Comparison of ENCODE assay signal across 17 cellular contexts in the genomic region with DNA sequence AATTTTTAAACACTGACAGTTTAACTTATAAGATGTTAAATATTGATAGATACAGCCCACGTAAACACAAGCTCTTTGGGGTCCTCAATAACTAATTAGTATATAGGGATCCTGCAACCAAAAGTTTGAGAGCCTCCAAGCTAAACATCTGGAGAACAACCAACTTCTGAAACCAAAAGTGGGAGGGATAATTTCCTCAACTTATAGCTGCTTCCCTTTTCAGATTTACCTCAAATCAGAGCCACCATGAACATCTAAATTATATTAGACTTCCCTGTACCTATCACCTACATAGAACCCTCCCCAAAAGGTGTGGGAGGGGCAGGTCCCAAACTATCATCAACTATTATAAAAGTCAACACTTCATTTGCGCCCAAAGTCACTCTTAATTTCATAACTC.
"Had no signal": no experiment of that assay in that cellular context is flagged by ENCODE, and none has a peak within 500 bp of the region (broad histone marks: within the 10 kb centered on the region; RNA-seq: fewer than 3 reads in every experiment).

No MANE protein-coding gene starts in this region.

- H3K27ac Mint-ChIP-seq: activated CD4-positive, alpha-beta memory T cell treated with anti-CD3 and anti-CD28 coated beads, Interleukin-2, amount 10 ng/mL, durations not matched to agents 7 days and 5 days; activated naive CD8-positive, alpha-beta T cell; nephron; stimulated activated naive CD8-positive, alpha-beta T cell treated with anti-CD3 and anti-CD28 coated beads, Interleukin-15, amount 100 ng/mL, for 72 hours had no signal

- H3K36me3 Mint-ChIP-seq: activated naive CD8-positive, alpha-beta T cell had no signal

- H3K9me3 Mint-ChIP-seq: activated CD4-positive, alpha-beta memory T cell treated with anti-CD3 and anti-CD28 coated beads, Interleukin-2, amount 10 ng/mL, durations not matched to agents 7 days and 5 days; nephron; stimulated activated naive CD8-positive, alpha-beta T cell treated with anti-CD3 and anti-CD28 coated beads, Interleukin-15, amount 100 ng/mL, for 72 hours had no signal

- FAIRE-seq: colon, endothelial cell of umbilical vein had no signal

- H3K36me3 ChIP-seq: ovary, thoracic aorta had no signal

- ATAC-seq: left lung; stimulated activated naive CD8-positive, alpha-beta T cell treated with anti-CD3 and anti-CD28 coated beads, Interleukin-15, amount 100 ng/mL, for 72 hours had no signal

- H3K4me3 ChIP-seq: heart right ventricle, left lung, ovary, thoracic aorta had no signal

- H3K27ac ChIP-seq: left lung, ovary, thoracic aorta had no signal

- DNase-seq: activated CD4-positive, alpha-beta memory T cell treated with anti-CD3 and anti-CD28 coated beads, Interleukin-2, amount 10 ng/mL, durations not matched to agents 7 days and 5 days; activated gamma-delta T cell; activated T-cell treated with anti-CD3 and anti-CD28 coated beads, Interleukin-2, amount 50 U/mL, for 48 hours; effector CD4-positive, alpha-beta T cell; foreskin melanocyte; heart right ventricle; islet precursor cell; left lung; ovary; stimulated activated CD4-positive, alpha-beta T cell treated with anti-CD3 and anti-CD28 coated beads, Interleukin-4, amount 100 ng/mL, for 24 hours; stimulated activated naive CD8-positive, alpha-beta T cell treated with anti-CD3 and anti-CD28 coated beads, Interleukin-15, amount 100 ng/mL, for 72 hours; T-helper 9 cell had no signal

- H3K9me3 ChIP-seq: heart right ventricle, left lung, ovary, thoracic aorta had no signal

- H3K27me3 Mint-ChIP-seq: activated CD4-positive, alpha-beta memory T cell treated with anti-CD3 and anti-CD28 coated beads, Interleukin-2, amount 10 ng/mL, durations not matched to agents 7 days and 5 days; activated naive CD8-positive, alpha-beta T cell; stimulated activated naive CD8-positive, alpha-beta T cell treated with anti-CD3 and anti-CD28 coated beads, Interleukin-15, amount 100 ng/mL, for 72 hours had no signal

- H3K4me3 Mint-ChIP-seq: activated CD4-positive, alpha-beta memory T cell treated with anti-CD3 and anti-CD28 coated beads, Interleukin-2, amount 10 ng/mL, durations not matched to agents 7 days and 5 days; activated naive CD8-positive, alpha-beta T cell; nephron; stimulated activated naive CD8-positive, alpha-beta T cell treated with anti-CD3 and anti-CD28 coated beads, Interleukin-15, amount 100 ng/mL, for 72 hours had no signal

- H3K27me3 ChIP-seq: heart right ventricle, left lung, ovary had no signal
